ENCODE assay signal across 16 cellular contexts in genomic region chr15:81776961-81777360, GRCh38.
"Had no signal": no experiment of that assay in that cellular context is flagged by ENCODE, and none has a peak within 500 bp of the region (broad histone marks: within the 10 kb centered on the region; RNA-seq: fewer than 3 reads in every experiment).

No MANE protein-coding gene starts in this region.

- DNase-seq: hippocampal formation; kidney; left colon; left ventricle myocardium inferior; mesendoderm; naive B cell; natural killer cell; nephron progenitor cell; occipital lobe; ovary; right cardiac atrium; stimulated activated CD4-positive, alpha-beta T cell treated with anti-CD3 and anti-CD28 coated beads, Interleukin-12 subunit alpha, Interleukin-12 subunit beta, amount 100 ng/mL, for 4 hours; stimulated activated CD4-positive, alpha-beta T cell treated with anti-CD3 and anti-CD28 coated beads, Interleukin-15, amount 100 ng/mL, for 24 hours; stimulated activated CD4-positive, alpha-beta T cell treated with anti-CD3 and anti-CD28 coated beads, Interleukin-2, amount 100 ng/mL, for 24 hours; stimulated activated CD4-positive, alpha-beta T cell treated with anti-CD3 and anti-CD28 coated beads, Interleukin-4, amount 100 ng/mL, for 1 hour; stimulated activated naive CD4-positive, alpha-beta T cell had no signal
